In the genomic region with DNA sequence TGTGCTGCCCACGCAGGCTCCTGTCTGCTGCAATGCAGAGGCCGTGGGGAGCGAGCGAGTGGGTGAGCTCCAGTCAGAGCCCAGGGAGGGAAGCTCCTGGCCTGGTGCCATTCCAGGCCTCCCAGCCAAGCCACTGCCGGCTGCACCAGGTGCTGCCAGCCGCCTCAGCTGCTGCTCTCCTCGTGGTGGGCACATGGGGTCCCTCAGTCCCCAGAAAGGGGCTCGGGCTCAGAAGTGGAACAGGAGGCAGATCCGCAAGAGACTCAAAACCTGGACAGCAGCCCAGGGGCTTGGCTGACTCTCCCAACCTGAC, we compare ENCODE assay signal across 11 cellular contexts. TPM values are rescaled to one million over a fixed set of nuclear protein-coding genes. Genes with fewer than 3 reads are reported as not detected.
DNase-seq lines count a peak whose midpoint lies in the region; ATAC-seq and TF ChIP-seq lines count a peak whose summit lies in the region.
"Had no signal": no experiment of that assay in that cellular context is flagged by ENCODE, and none has a peak within 500 bp of the region (broad histone marks: within the 10 kb centered on the region; RNA-seq: fewer than 3 reads in every experiment).

No MANE protein-coding gene starts in this region.

- no peak overlapping the region for H3K27ac Mint-ChIP-seq in WTC11

- WGBS in IMR-90 (ENCODE audit: extremely low coverage in 2 of 2, insufficient read length in 1 of 2), 2 experiments: 5% methylated on average over 3 of the region's 9 CpGs; no CpG with 5 or more reads in 1 of the 2 experiments
- WGBS in heart left ventricle, 4 donors: 10 to 49% (median 38%) methylated on average over 3 to 9 of the region's 9 CpGs
- WGBS in stomach, 5 donors: 18 to 40% (median 25%) methylated on average over 9 of the region's 9 CpGs; no CpG with 5 or more reads in 1 of the 5 donors

- H3K4me3 ChIP-seq in IMR-90 (ENCODE audit: insufficient read depth, low read depth, low read length) (no peak overlapping the region), heart left ventricle (peak overlapping the region in 1 of 12 donors; percentile 9), stomach (no peak overlapping the region)
- H3K4me3 ChIP-seq: GM12878 had no signal

- H2AFZ ChIP-seq in IMR-90 (replicated peaks; ENCODE audit: low read length, poor library complexity): peak overlapping the region; percentile 66

- H2AK9ac ChIP-seq in IMR-90 (replicated peaks; ENCODE audit: low read depth, low read length, poor library complexity): peak overlapping the region; percentile 66

- ATAC-seq in IMR-90 (ENCODE audit: low read depth): no peak
- peak in 3 of 4 donors; percentile 7 to 38 (median 19) for ATAC-seq in heart left ventricle
- no peak for ATAC-seq in WTC11
- ATAC-seq: GM12878 had no signal

- H3K23ac ChIP-seq in IMR-90 (ENCODE audit: low read depth, low read length): no peak overlapping the region

- no peaks in the 10 kb centered on the region for H3K9me3 Mint-ChIP-seq in WTC11

- dilution Hi-C loops in IMR-90 (cut with HindIII; ENCODE audit: low sequenced_read_pairs, unreplicated experiment): no loop called here

- no TSS peak for BruUV-seq in IMR-90 (replicated peaks; lab: Mats Ljungman, UMichigan)

- H3K4me1 ChIP-seq in IMR-90 (ENCODE audit: control insufficient read depth, insufficient read depth, low read length) (peaks cover 8% of the 10 kb centered on the region), heart left ventricle (peaks cover 0 to 56% (median 30%) of the 10 kb centered on the region in 12 donors), stomach (peaks cover 27 to 61% (median 53%) of the 10 kb centered on the region in 4 donors)

- H3K4me3 Mint-ChIP-seq in WTC11: no peak overlapping the region

- H2BK120ac ChIP-seq in IMR-90 (ENCODE audit: low read depth, low read length): no peak overlapping the region

- H3K27ac ChIP-seq in IMR-90 (ENCODE audit: insufficient read depth, low read length): no peak overlapping the region
- peak overlapping the region in 1 of 12 donors; percentile 32 for H3K27ac ChIP-seq in heart left ventricle
- peak overlapping the region in 2 of 5 donors; percentile 5 to 25 for H3K27ac ChIP-seq in stomach

- no peak overlapping the region; the same call in 1 of the 2 replicates for H3K14ac ChIP-seq in IMR-90 (replicated peaks; ENCODE audit: low read depth, low read length)

- H3K4ac ChIP-seq in IMR-90 (ENCODE audit: low read depth, low read length): no peak overlapping the region

- no peak overlapping the region for H2BK5ac ChIP-seq in IMR-90 (ENCODE audit: low read depth, low read length, poor library complexity, severe bottlenecking)

- H3K27me3 Mint-ChIP-seq in WTC11 (ENCODE audit: low read depth): peaks cover 5% of the 10 kb centered on the region

- TF ChIP-seq RAD21 in IMR-90 (IDR thresholded peaks at IDR 0.05; ENCODE audit: low read length): no peak

- H3K79me1 ChIP-seq in IMR-90 (ENCODE audit: low read depth in 1 of 2, low read length in 2 of 2): peaks cover 0 to 25% of the 10 kb centered on the region in 2 experiments; a peak in 2 of 4 replicates

- in situ Hi-C loops in IMR-90 (cut with MboI; ENCODE audit: low sequenced_read_pairs): loop anchor here (25.0 kb wide), 1 partner anchor 327 kb away; no protein-coding TSS in a partner anchor

- no peaks in the 10 kb centered on the region for H3K36me3 Mint-ChIP-seq in WTC11

- H4K20me1 ChIP-seq in IMR-90 (ENCODE audit: insufficient read depth, low read length): peaks cover 4% of the 10 kb centered on the region

- CTCF ChIA-PET in IMR-90 (lab: Yijun Ruan, JAX) (no interaction called here), WTC11 (lab: Charles Lee) (interaction anchor here (1.7 to 1.8 kb wide), 2 partner anchors 11 to 103 kb away, joined by 6 to 8 read pairs; partner anchors contain the start of gene OGFOD2)

- no peak overlapping the region for H2BK20ac ChIP-seq in IMR-90 (ENCODE audit: low read depth, low read length)

- H4K91ac ChIP-seq in IMR-90 (ENCODE audit: insufficient read depth, low read depth, low read length): no peak overlapping the region

- no peak overlapping the region for H2AK5ac ChIP-seq in IMR-90 (ENCODE audit: low read depth, low read length)

- peaks cover 4% of the 10 kb centered on the region; the same call in 1 of the 2 replicates for H3K36me3 ChIP-seq in IMR-90 (ENCODE audit: control insufficient read depth, insufficient read depth, low read length)
- H3K36me3 ChIP-seq in heart left ventricle: peaks cover 0 to 16% (median 8%) of the 10 kb centered on the region in 9 donors
- H3K36me3 ChIP-seq in stomach: peaks cover 5 to 13% (median 12%) of the 10 kb centered on the region in 4 donors

- TF ChIP-seq POLR2A in IMR-90 (IDR thresholded peaks at IDR 0.05; ENCODE audit: low read depth, low read length): no peak
- no peak for TF ChIP-seq POLR2A in heart left ventricle (IDR thresholded peaks at IDR 0.05)
- no peak for TF ChIP-seq POLR2A in stomach (IDR thresholded peaks at IDR 0.05)

- H3K18ac ChIP-seq in IMR-90 (ENCODE audit: low read depth, low read length): no peak overlapping the region

- H2BK15ac ChIP-seq in IMR-90 (ENCODE audit: low read depth, low read length): no peak overlapping the region

- DNase-seq in IMR-90 (peak; percentile 59), SHP77 treated with DMSO at 0.1 percent for 48 hours (lab: John Stamatoyannopoulos, UW) (peak; percentile 63), heart left ventricle (peak in 4 of 5 donors; percentile 47 to 72 (median 64)), stomach (peak; percentile 76), NCI-H748 (lab: John Stamatoyannopoulos, UW; ENCODE audit: unreplicated experiment) (no peak), NCI-H146 treated with DMSO at 0.1 percent for 48 hours (lab: John Stamatoyannopoulos, UW; ENCODE audit: unreplicated experiment) (no peak), WTC11 (ENCODE audit: low spot score) (no peak)
- DNase-seq: NCI-H1417 treated with DMSO at 0.1 percent for 48 hours; stimulated activated CD4-positive, alpha-beta T cell treated with anti-CD3 and anti-CD28 coated beads, Interleukin-12 subunit alpha, Interleukin-12 subunit beta, amount 100 ng/mL, for 4 hours; stimulated activated CD8-positive, alpha-beta memory T cell treated with anti-CD3 and anti-CD28 coated beads, Interleukin-4, amount 100 ng/mL, for 48 hours had no signal

- H3K9me3 ChIP-seq in IMR-90 (ENCODE audit: control insufficient read depth, insufficient read depth, low read length) (no peaks in the 10 kb centered on the region), heart left ventricle (no peaks in the 10 kb centered on the region), stomach (no peaks in the 10 kb centered on the region)

- TF ChIP-seq CTCF in IMR-90 (conservative IDR thresholded peaks at IDR 0.05; ENCODE audit: low read depth, low read length) (no peak), heart left ventricle (IDR thresholded peaks at IDR 0.05) (no peak), stomach (IDR thresholded peaks at IDR 0.05) (no peak), WTC11 (IDR thresholded peaks at IDR 0.05) (no peak)

- no peak overlapping the region; the same call in 1 of the 2 replicates for H3K9ac ChIP-seq in IMR-90 (ENCODE audit: low read depth, low read length)

- POLR2A ChIA-PET in IMR-90 (lab: Charles Lee; ENCODE audit: unreplicated experiment) (no interaction called here), WTC11 (lab: Charles Lee) (no interaction called here)

- H3K4me2 ChIP-seq in IMR-90 (ENCODE audit: low read depth, low read length): no peak overlapping the region

- no peak overlapping the region for H3K56ac ChIP-seq in IMR-90 (ENCODE audit: extremely low read depth, insufficient read depth, low read length)

- intact Hi-C loops in IMR-90 (cut with micrococcal nuclease) (no loop called here), heart left ventricle (cut with DNase I) (no loop called here), stomach (cut with DNase I; ENCODE audit: low total_unique reads) (no loop called here)

- no peak overlapping the region for H4K5ac ChIP-seq in IMR-90 (ENCODE audit: low read depth, low read length)

- H3K4me1 Mint-ChIP-seq in WTC11: peaks cover 18% of the 10 kb centered on the region

- H4K8ac ChIP-seq in IMR-90 (ENCODE audit: low read depth in 2 of 2, low read length in 2 of 2): no peak overlapping the region

- H3K9me1 ChIP-seq in IMR-90 (ENCODE audit: insufficient read depth, low read length): no peaks in the 10 kb centered on the region; the same call in 1 of the 2 replicates

- no peak for TF ChIP-seq EP300 in stomach (IDR thresholded peaks at IDR 0.05)

- H3K27me3 ChIP-seq in IMR-90 (ENCODE audit: control insufficient read depth, insufficient read depth, low read length) (no peaks in the 10 kb centered on the region), heart left ventricle (no peaks in the 10 kb centered on the region), stomach (no peaks in the 10 kb centered on the region)

TF ChIP-seq in IMR-90, 13 proteins besides CTCF, POLR2A, EP300 and RAD21 (continues in another document):
- TF ChIP-seq MXI1 (IDR thresholded peaks at IDR 0.05; ENCODE audit: borderline replicate concordance, low read depth, low read length): no peak

RNA-seq across cellular contexts. Expression of gene ABCB9, which starts 2.4 kb away (rescaled TPM):
- 5.6 and 7.2 TPM in 2 replicates for total RNA-seq in IMR-90 (2012; rRNA removed)
- polyA plus RNA-seq in IMR-90 (2012; rRNA removed): 7.8 and 8.3 TPM in 2 replicates
- polyA plus RNA-seq in IMR-90 (2012; cell fraction: cytosol; rRNA removed): 6.6 and 7.8 TPM in 2 replicates
- polyA plus RNA-seq in IMR-90 (2012; cell fraction: nucleus; rRNA removed; ENCODE audit: low replicate concordance): 14.2 and 28.2 TPM in 2 replicates
- 1 to 10 TPM; 3.1 to 8.6 (median 4.7) TPM for total RNA-seq in heart left ventricle
- 1 to 10 TPM; 3.1 to 3.3 TPM for polyA plus RNA-seq in heart left ventricle
- total RNA-seq in stomach: 10 to 100 TPM in 1 of 5 donors, 1 to 10 TPM in 3, not detected in 1; 1.6 to 29.5 (median 3.6) TPM
- 1 to 10 TPM; 1.2 to 2.5 (median 1.9) TPM for polyA plus RNA-seq in stomach
- total RNA-seq in WTC11 (2021): 4.8 to 6.3 TPM (median 5.8 TPM) in 3 replicates

RNA-seq across cellular contexts. Expression of gene OGFOD2, which starts 11.2 kb away (rescaled TPM):
- total RNA-seq in IMR-90 (2012; rRNA removed): 4.3 and 4.7 TPM in 2 replicates
- 18.2 and 19.0 TPM in 2 replicates for polyA plus RNA-seq in IMR-90 (2012; rRNA removed)
- polyA plus RNA-seq in IMR-90 (2012; cell fraction: cytosol; rRNA removed): 7.7 and 16.7 TPM in 2 replicates
- polyA plus RNA-seq in IMR-90 (2012; cell fraction: nucleus; rRNA removed; ENCODE audit: low replicate concordance): 31.5 and 87.3 TPM in 2 replicates
- 10 to 100 TPM in 6 of 9 donors, 1 to 10 TPM in 3; 4.4 to 17.0 (median 12.7) TPM for total RNA-seq in heart left ventricle
- 10 to 100 TPM; 12.7 to 19.7 TPM for polyA plus RNA-seq in heart left ventricle
- total RNA-seq in stomach: 10 to 100 TPM in 2 of 5 donors, 1 to 10 TPM in 3; 1.7 to 29.2 (median 8.9) TPM
- polyA plus RNA-seq in stomach: 10 to 100 TPM; 16.1 to 27.2 (median 18.9) TPM
- 17.3 to 28.1 TPM (median 23.9 TPM) in 3 replicates for total RNA-seq in WTC11 (2021)

RNA-seq across cellular contexts. Expression of gene ARL6IP4, which starts 16.6 kb away (rescaled TPM):
- total RNA-seq in IMR-90 (2012; rRNA removed) (161 and 205 TPM in 2 replicates), heart left ventricle (100 to 1,000 TPM; 123 to 236 (median 140) TPM), stomach (100 to 1,000 TPM; 104 to 294 (median 181) TPM), WTC11 (2021) (133 to 150 TPM (median 146 TPM) in 3 replicates)
- polyA plus RNA-seq in IMR-90 (2012; rRNA removed) (254 and 258 TPM in 2 replicates), heart left ventricle (100 to 1,000 TPM; 186 to 325 TPM), stomach (100 to 1,000 TPM; 321 to 432 (median 386) TPM)
- polyA plus RNA-seq in IMR-90 (2012; cell fraction: cytosol; rRNA removed): 195 and 234 TPM in 2 replicates
- 276 and 281 TPM in 2 replicates for polyA plus RNA-seq in IMR-90 (2012; cell fraction: nucleus; rRNA removed; ENCODE audit: low replicate concordance)

Comparison
In these comparisons a context has a peak if more than half of its experiments do, and no peak if none do; other contexts are left out.
1. ATAC-seq: peak in heart left ventricle (3 of 4); none in IMR-90 (single experiment) and WTC11 (single experiment).
2. DNase-seq: peak in IMR-90 (single experiment), SHP77 treated with DMSO at 0.1 percent for 48 hours (single experiment), heart left ventricle (4 of 5) and stomach (single experiment); none in NCI-H748 (single experiment), NCI-H146 treated with DMSO at 0.1 percent for 48 hours (single experiment) and WTC11 (single experiment).